In genomic region chr11:47148903-47149535, GRCh38 we compare ENCODE assay signal across 11 cellular contexts. TPM values are rescaled to one million over a fixed set of nuclear protein-coding genes. Genes with fewer than 3 reads are reported as not detected.
A peak's percentile ranks its signal among the peaks of the same experiment; 100 is the strongest.
DNase-seq lines count a peak whose midpoint lies in the region; ATAC-seq and TF ChIP-seq lines count a peak whose summit lies in the region.
"Had no signal": no experiment of that assay in that cellular context is flagged by ENCODE, and none has a peak within 500 bp of the region (broad histone marks: within the 10 kb centered on the region; RNA-seq: fewer than 3 reads in every experiment).

No MANE protein-coding gene starts in this region.

- DNase-seq in DMS79 (lab: John Stamatoyannopoulos, UW), result peak; percentile 50
- DNase-seq in NCI-H2171 (lab: John Stamatoyannopoulos, UW), result peak; percentile 14
- DNase-seq in sciatic nerve (ENCODE audit: low spot score), result no peak
- no peak for DNase-seq in stimulated activated naive CD4-positive, alpha-beta T cell treated with Interleukin-2 at 50 U/mL for 16 hours (lab: John Stamatoyannopoulos, UW)
- no peak for DNase-seq in SKM-1 treated with dmso at 0.1 percent for 144 hours (lab: John Stamatoyannopoulos, UW; ENCODE audit: unreplicated experiment)
- no peak for DNase-seq in NCI-H128 (lab: John Stamatoyannopoulos, UW; ENCODE audit: unreplicated experiment)
- DNase-seq in occipital lobe (lab: John Stamatoyannopoulos, UW), result no peak
- DNase-seq: activated CD4-positive, CD25-positive, alpha-beta regulatory T cell; activated T-cell treated with anti-CD3 and anti-CD28 coated beads, Interleukin-2, amount 50 U/mL, for 72 hours had no signal

- peak; percentile 45 for ATAC-seq in gastroesophageal sphincter
- ATAC-seq in sciatic nerve, result peak; percentile 69
- ATAC-seq: activated T-cell treated with anti-CD3 and anti-CD28 coated beads, Interleukin-2, amount 50 U/mL, for 72 hours had no signal

- peaks cover 0 to 35% (median 21%) of the 10 kb centered on the region in 3 donors for H3K4me1 ChIP-seq in gastroesophageal sphincter
- H3K4me1 ChIP-seq: HAP-1 had no signal

- H3K27ac ChIP-seq in gastroesophageal sphincter, result peak overlapping the region in 1 of 4 donors; percentile 39

- 48 to 58% methylated on average over 2 to 4 of the region's 10 CpGs for WGBS in gastroesophageal sphincter (ENCODE audit: low coverage in 1 of 2), 2 donors

- no peaks in the 10 kb centered on the region for H3K9me3 ChIP-seq in gastroesophageal sphincter
- H3K9me3 ChIP-seq: HAP-1 had no signal

- TF ChIP-seq CTCF in gastroesophageal sphincter (IDR thresholded peaks at IDR 0.05), result no peak

- no peak overlapping the region for H3K4me3 ChIP-seq in gastroesophageal sphincter
- H3K4me3 ChIP-seq: HAP-1 had no signal

- intact Hi-C loops in sciatic nerve (cut with DNase I), result no loop called here

- H3K36me3 ChIP-seq in gastroesophageal sphincter, result no peaks in the 10 kb centered on the region
- H3K36me3 ChIP-seq: HAP-1 had no signal

- no peak for TF ChIP-seq POLR2A in gastroesophageal sphincter (IDR thresholded peaks at IDR 0.05)

- H3K27me3 ChIP-seq in gastroesophageal sphincter, result no peaks in the 10 kb centered on the region

- TF ChIP-seq EP300 in gastroesophageal sphincter (IDR thresholded peaks at IDR 0.05), result no peak

RNA-seq across cellular contexts. Expression of gene ARFGAP2, which starts 27.7 kb away (rescaled TPM):
- 100 to 1,000 TPM; 127 to 223 (median 198) TPM for total RNA-seq in gastroesophageal sphincter
- total RNA-seq in sciatic nerve, result 94.2 TPM
- 110 TPM for total RNA-seq in occipital lobe

RNA-seq across cellular contexts. Expression of gene PACSIN3, which starts 37.2 kb away (rescaled TPM):
- 10 to 100 TPM; 61.3 to 74.9 (median 65.3) TPM for total RNA-seq in gastroesophageal sphincter
- total RNA-seq in sciatic nerve, result 66.0 TPM
- 3.9 TPM for total RNA-seq in occipital lobe

Comparison
In these comparisons a context has a peak if more than half of its experiments do, and no peak if none do; other contexts are left out.
1. DNase-seq: peak in DMS79 (single experiment) and NCI-H2171 (single experiment); none in sciatic nerve (single experiment), stimulated activated naive CD4-positive, alpha-beta T cell treated with Interleukin-2 at 50 U/mL for 16 hours (single experiment), SKM-1 treated with dmso at 0.1 percent for 144 hours (single experiment), NCI-H128 (single experiment) and occipital lobe (single experiment).
2. RNA of gene PACSIN3, which starts 37.2 kb away (total RNA-seq): 61.3 to 74.9 TPM in gastroesophageal sphincter and 66.0 TPM in sciatic nerve (single experiment); 3.9 TPM in occipital lobe (single experiment); every median in the first group is over 10 times any median in the second.